In genomic region chr2:7527165-7527722, GRCh38 we compare ENCODE assay signal across 1 cellular context.
TF ChIP-seq lines count a peak whose summit lies in the region.

No MANE protein-coding gene starts in this region.

TF ChIP-seq in GM12878, 131 proteins besides CTCF, POLR2A, EP300 and RAD21 (continued from another document):
- TF ChIP-seq, protein P1, sequence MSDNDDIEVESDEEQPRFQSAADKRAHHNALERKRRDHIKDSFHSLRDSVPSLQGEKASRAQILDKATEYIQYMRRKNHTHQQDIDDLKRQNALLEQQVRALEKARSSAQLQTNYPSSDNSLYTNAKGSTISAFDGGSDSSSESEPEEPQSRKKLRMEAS (IDR thresholded peaks at IDR 0.05; ENCODE audit: low read depth, low read length) = no peak
- TF ChIP-seq KLF5 (IDR thresholded peaks at IDR 0.05; ENCODE audit: partially characterized antibody) = no peak
- peak; percentile 29 to 31; a peak in 1 of 4 replicates for TF ChIP-seq IKZF2 (IDR thresholded peaks at IDR 0.05)
- no peak for TF ChIP-seq CEBPB (IDR thresholded peaks at IDR 0.05; ENCODE audit: borderline replicate concordance in 1 of 2, low read depth in 2 of 2, low read length in 2 of 2)
- no peak for TF ChIP-seq TCF3 (IDR thresholded peaks at IDR 0.05; ENCODE audit: borderline replicate concordance, insufficient read depth, low read depth, low read length)
- no peak for TF ChIP-seq SREBF2 (IDR thresholded peaks at IDR 0.05; ENCODE audit: low read length)
- TF ChIP-seq E2F4 (IDR thresholded peaks at IDR 0.05; ENCODE audit: low read depth, low read length) = no peak
- no peak for TF ChIP-seq DPF2 (IDR thresholded peaks at IDR 0.05)
- no peak for TF ChIP-seq TARDBP (IDR thresholded peaks at IDR 0.05; ENCODE audit: borderline replicate concordance)
- peak; percentile 55 for TF ChIP-seq RELB (IDR thresholded peaks at IDR 0.05; ENCODE audit: low read depth)
- TF ChIP-seq HCFC1 (IDR thresholded peaks at IDR 0.05; ENCODE audit: low read length) = no peak
- no peak for TF ChIP-seq TCF7 (IDR thresholded peaks at IDR 0.05; ENCODE audit: borderline replicate concordance)
- TF ChIP-seq, protein P2, sequence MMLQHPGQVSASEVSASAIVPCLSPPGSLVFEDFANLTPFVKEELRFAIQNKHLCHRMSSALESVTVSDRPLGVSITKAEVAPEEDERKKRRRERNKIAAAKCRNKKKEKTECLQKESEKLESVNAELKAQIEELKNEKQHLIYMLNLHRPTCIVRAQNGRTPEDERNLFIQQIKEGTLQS (IDR thresholded peaks at IDR 0.05; ENCODE audit: borderline replicate concordance, extremely low read depth, low read depth, low read length) = no peak
- no peak for TF ChIP-seq MEF2A (IDR thresholded peaks at IDR 0.05; ENCODE audit: insufficient read depth, low read depth, low read length)
- TF ChIP-seq IKZF1 (conservative IDR thresholded peaks at IDR 0.05) = 0 out of 2 replicates have a peak, but pooled peaks have one; percentile 13
- TF ChIP-seq WRNIP1 (IDR thresholded peaks at IDR 0.05; ENCODE audit: borderline replicate concordance, low read depth, low read length) = no peak
- no peak for TF ChIP-seq NFIC (IDR thresholded peaks at IDR 0.05; ENCODE audit: low read depth, low read length)
- TF ChIP-seq MEF2B (IDR thresholded peaks at IDR 0.05; ENCODE audit: partially characterized antibody, poor library complexity, severe bottlenecking) = no peak
- TF ChIP-seq POU2F2 (IDR thresholded peaks at IDR 0.05; ENCODE audit: borderline replicate concordance, low read depth, low read length) = no peak
- TF ChIP-seq KAT2A (conservative IDR thresholded peaks at IDR 0.05; ENCODE audit: control insufficient read depth, low read depth, low read length) = no peak
- TF ChIP-seq RELA (IDR thresholded peaks at IDR 0.05; ENCODE audit: borderline replicate concordance, partially characterized antibody) = no peak
- no peak for TF ChIP-seq RUNX3 (IDR thresholded peaks at IDR 0.05; ENCODE audit: low read length)
- no peak for TF ChIP-seq IRF5 (IDR thresholded peaks at IDR 0.05; ENCODE audit: borderline replicate concordance)
- TF ChIP-seq REST (IDR thresholded peaks at IDR 0.05; ENCODE audit: low read depth, low read length) = no peak
TF ChIP-seq in GM12878: peak in this region for 3.
